Comparison of ENCODE assay signal across 8 cellular contexts in genomic region chr12:132188451-132189298, GRCh38.
A peak's percentile ranks its signal among the peaks of the same experiment; 100 is the strongest.
DNase-seq lines count a peak whose midpoint lies in the region; ATAC-seq and TF ChIP-seq lines count a peak whose summit lies in the region.

No MANE protein-coding gene starts in this region.

- peaks cover 50% of the 10 kb centered on the region for H3K4me1 Mint-ChIP-seq in activated naive CD4-positive, alpha-beta T cell treated with anti-CD3 and anti-CD28 coated beads, Interleukin-2, amount 50 U/mL, for 24 hours

- H3K27ac ChIP-seq in HUES6 (ENCODE audit: low read depth, low read length) (no peak overlapping the region), iPS-20b (ENCODE audit: low read length) (no peak overlapping the region), stomach smooth muscle (ENCODE audit: low read length) (peak overlapping the region; percentile 11)

- TF ChIP-seq CTCF in GM13976 (IDR thresholded peaks at IDR 0.05; ENCODE audit: borderline replicate concordance, control extremely low read depth, extremely low read depth, insufficient read depth, missing control alignments), result no peak

- no peaks in the 10 kb centered on the region for H3K36me3 ChIP-seq in HUES6 (ENCODE audit: control insufficient read depth, insufficient read depth, low read length)
- no peaks in the 10 kb centered on the region for H3K36me3 ChIP-seq in iPS-20b (ENCODE audit: insufficient read depth, low read depth, low read length)
- H3K36me3 ChIP-seq in stomach smooth muscle (ENCODE audit: control insufficient read depth in 2 of 2, insufficient read depth in 2 of 2, low read length in 2 of 2), result no peaks in the 10 kb centered on the region

- H3K4me3 ChIP-seq in HUES6 (ENCODE audit: low read depth, low read length) (peak overlapping the region; percentile 68), iPS-20b (ENCODE audit: low read length) (peak overlapping the region; percentile 71; the same call in 1 of the 2 replicates), stomach smooth muscle (ENCODE audit: low read length in 2 of 2) (peak overlapping the region; percentile 73 to 82)

- H3K9me3 ChIP-seq in HUES6 (ENCODE audit: control insufficient read depth, insufficient read depth, low read depth, low read length), result peaks cover 10% of the 10 kb centered on the region
- peaks cover 4% of the 10 kb centered on the region; the same call in 1 of the 2 replicates for H3K9me3 ChIP-seq in iPS-20b (ENCODE audit: insufficient read depth, low read depth, low read length)
- peaks cover 0 to 34% of the 10 kb centered on the region in 2 donors for H3K9me3 ChIP-seq in stomach smooth muscle (ENCODE audit: control insufficient read depth in 2 of 2, low read length in 2 of 2)

- H3K4me3 Mint-ChIP-seq in activated naive CD4-positive, alpha-beta T cell treated with anti-CD3 and anti-CD28 coated beads, Interleukin-2, amount 50 U/mL, for 24 hours, result peak overlapping the region; percentile 93

- H3K27me3 ChIP-seq in HUES6 (ENCODE audit: control insufficient read depth, insufficient read depth, low read length) (peaks cover 100% of the 10 kb centered on the region), iPS-20b (ENCODE audit: insufficient read depth, low read length) (peaks cover 100% of the 10 kb centered on the region), stomach smooth muscle (ENCODE audit: control insufficient read depth in 1 of 2, insufficient read depth in 2 of 2, low read length in 2 of 2) (no peaks in the 10 kb centered on the region)

- in situ Hi-C loops in GM13976 (cut with MboI; ENCODE audit: low sequenced_read_pairs, unreplicated experiment), result no loop called here

- H3K27ac Mint-ChIP-seq in activated naive CD4-positive, alpha-beta T cell treated with anti-CD3 and anti-CD28 coated beads, Interleukin-2, amount 50 U/mL, for 24 hours, result no peak overlapping the region

- ATAC-seq in GM21529 (IDR thresholded peaks at IDR 0.05; ENCODE audit: unreplicated experiment), result no peak
- no peak for ATAC-seq in HG03045 (IDR thresholded peaks at IDR 0.05; ENCODE audit: unreplicated experiment)

- peaks cover 9% of the 10 kb centered on the region; the same call in 1 of the 2 replicates for H3K4me1 ChIP-seq in HUES6 (ENCODE audit: control insufficient read depth, insufficient read depth, low read length)
- H3K4me1 ChIP-seq in iPS-20b (ENCODE audit: insufficient read depth, low read length), result no peaks in the 10 kb centered on the region
- peaks cover 19% of the 10 kb centered on the region for H3K4me1 ChIP-seq in stomach smooth muscle (ENCODE audit: control insufficient read depth, insufficient read depth, low read length)

- no peaks in the 10 kb centered on the region for H3K9me3 Mint-ChIP-seq in activated naive CD4-positive, alpha-beta T cell treated with anti-CD3 and anti-CD28 coated beads, Interleukin-2, amount 50 U/mL, for 24 hours

- no peak for DNase-seq in HUDEP-2 (lab: John Stamatoyannopoulos, UW; ENCODE audit: unreplicated experiment in 76 of 76)
- DNase-seq in GM13976 (ENCODE audit: low spot score), result no peak

- H3K9ac ChIP-seq in HUES6 (ENCODE audit: low read length) (no peak overlapping the region), iPS-20b (ENCODE audit: low read depth, low read length) (no peak overlapping the region), stomach smooth muscle (ENCODE audit: low read length in 2 of 2) (peak overlapping the region; percentile 35 to 60)

- peaks cover 3% of the 10 kb centered on the region for H3K36me3 Mint-ChIP-seq in activated naive CD4-positive, alpha-beta T cell treated with anti-CD3 and anti-CD28 coated beads, Interleukin-2, amount 50 U/mL, for 24 hours

- no peaks in the 10 kb centered on the region for H3K27me3 Mint-ChIP-seq in activated naive CD4-positive, alpha-beta T cell treated with anti-CD3 and anti-CD28 coated beads, Interleukin-2, amount 50 U/mL, for 24 hours

Comparison
In these comparisons a context has a peak if more than half of its experiments do, and no peak if none do; other contexts are left out.
1. H3K9ac ChIP-seq: peak in stomach smooth muscle (2 of 2); none in HUES6 (single experiment) and iPS-20b (single experiment).
2. Peak in every context shown above with its lines, with median percentiles within 50 percentile points of each other: H3K4me3 ChIP-seq.